Comparison of ENCODE assay signal across 8 cellular contexts in the genomic region with DNA sequence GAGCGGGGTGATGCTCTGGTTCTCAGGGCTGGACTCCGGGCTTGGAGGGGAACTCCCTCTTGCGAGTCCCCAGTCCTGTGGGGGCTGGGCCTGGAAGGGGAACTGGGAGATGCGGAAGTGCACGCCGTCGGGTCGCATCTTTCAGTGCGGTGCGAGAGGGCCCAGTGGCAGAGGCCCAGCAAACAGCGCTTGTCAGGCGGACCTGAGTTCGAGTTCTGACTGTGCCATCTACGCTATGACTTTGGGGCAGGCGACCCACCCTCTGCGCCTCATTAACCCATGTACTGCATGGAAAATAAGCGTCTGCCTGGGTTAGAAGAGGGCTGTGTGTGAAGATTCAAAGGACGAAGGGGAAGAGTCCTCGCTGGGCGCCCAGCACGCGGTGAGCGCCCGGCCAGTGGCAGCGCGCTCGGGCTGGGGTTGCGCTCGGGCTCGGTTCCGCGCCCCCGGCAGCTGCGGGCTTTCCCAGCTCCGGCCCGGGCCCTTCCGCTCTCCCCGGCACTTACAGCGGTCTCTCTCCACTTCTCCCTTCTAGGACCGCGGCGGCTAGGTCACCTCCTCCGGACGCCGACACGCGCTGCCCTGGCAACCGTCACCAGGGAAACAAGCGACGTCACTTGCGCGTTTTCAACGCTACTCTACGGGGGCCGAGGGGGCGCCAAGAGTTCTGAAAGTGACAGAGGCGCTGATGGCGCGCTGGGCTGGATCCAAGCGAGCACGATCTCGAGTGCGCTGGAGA. TPM values are rescaled to one million over a fixed set of nuclear protein-coding genes. Genes with fewer than 3 reads are reported as not detected.
DNase-seq lines count a peak whose midpoint lies in the region; ATAC-seq and TF ChIP-seq lines count a peak whose summit lies in the region.

A gene with protein sequence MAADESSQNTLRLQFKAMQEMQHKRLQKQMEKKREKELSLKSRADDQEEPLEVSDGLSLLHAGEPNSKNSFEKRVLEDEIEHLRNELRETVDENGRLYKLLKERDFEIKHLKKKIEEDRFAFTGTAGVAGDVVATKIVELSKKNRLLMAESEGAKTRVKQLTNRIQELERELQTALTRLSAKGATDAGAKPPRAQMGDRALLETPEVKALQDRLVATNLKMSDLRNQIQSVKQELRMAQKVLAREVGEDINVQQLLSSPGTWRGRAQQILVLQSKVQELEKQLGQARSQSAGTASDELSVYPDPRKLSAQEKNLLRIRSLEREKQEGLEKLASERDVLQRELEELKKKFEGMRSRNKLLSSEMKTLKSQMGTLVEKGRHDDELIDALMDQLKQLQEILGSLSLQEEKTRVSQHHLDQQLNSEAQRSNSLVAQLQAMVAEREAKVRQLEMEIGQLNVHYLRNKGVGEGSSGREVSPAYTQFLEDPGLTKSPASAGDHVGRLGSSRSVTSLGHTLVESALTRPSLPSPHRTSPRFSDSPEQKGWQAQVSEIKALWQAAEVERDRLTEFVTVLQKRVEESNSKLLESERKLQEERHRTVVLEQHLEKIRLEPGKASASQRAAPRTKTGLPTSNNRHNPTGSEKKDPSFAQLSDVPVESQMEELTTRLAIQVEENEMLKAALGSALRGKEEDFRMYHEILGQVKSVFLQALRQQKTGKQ (minus strand): TSS at position 584 of the 739 bp plus-strand sequence. CDS start 14,908 bp downstream, outside the sequence.

- TF ChIP-seq CTCF in IMR-90 (conservative IDR thresholded peaks at IDR 0.05; ENCODE audit: low read depth, low read length) (no peak), RWPE2 (IDR thresholded peaks at IDR 0.05; ENCODE audit: poor library complexity, severe bottlenecking) (no peak), neural crest cell (conservative IDR thresholded peaks at IDR 0.05) (peak; percentile 13)

- BruUV-seq in IMR-90 (replicated peaks; lab: Mats Ljungman, UMichigan): no TSS peak

- TF ChIP-seq POLR2A in IMR-90 (IDR thresholded peaks at IDR 0.05; ENCODE audit: low read depth, low read length): no peak

- H3K36me3 ChIP-seq in IMR-90 (ENCODE audit: control insufficient read depth, insufficient read depth, low read length) (no peaks in the 10 kb centered on the region), RWPE2 (ENCODE audit: low read depth) (no peaks in the 10 kb centered on the region)

- dilution Hi-C loops in IMR-90 (cut with HindIII; ENCODE audit: low sequenced_read_pairs, unreplicated experiment): no loop called here

- H3K79me1 ChIP-seq in IMR-90 (ENCODE audit: low read depth in 1 of 2, low read length in 2 of 2): peaks cover 0 to 7% of the 10 kb centered on the region in 2 experiments; a peak in 2 of 4 replicates

- H3K14ac ChIP-seq in IMR-90 (replicated peaks; ENCODE audit: low read depth, low read length): peak within 1 kb of the TSS; percentile 48; the same call in 1 of the 2 replicates

- H2BK20ac ChIP-seq in IMR-90 (ENCODE audit: low read depth, low read length): peak within 1 kb of the TSS; percentile 3; the same call in 1 of the 2 replicates

- no peak within 1 kb of the TSS for H4K91ac ChIP-seq in IMR-90 (ENCODE audit: insufficient read depth, low read depth, low read length)

- in situ Hi-C loops in IMR-90 (cut with MboI; ENCODE audit: low sequenced_read_pairs): no loop called here

- intact Hi-C loops in IMR-90 (cut with micrococcal nuclease): no loop called here

- H4K8ac ChIP-seq in IMR-90 (ENCODE audit: low read depth in 2 of 2, low read length in 2 of 2): peak within 1 kb of the TSS; percentile 62 to 83

- peak within 1 kb of the TSS; percentile 2 for H2AK9ac ChIP-seq in IMR-90 (replicated peaks; ENCODE audit: low read depth, low read length, poor library complexity)

- WGBS in IMR-90 (ENCODE audit: extremely low coverage in 2 of 2, insufficient read length in 1 of 2), 2 experiments: 8% methylated on average over 42 of the region's 63 CpGs; no CpG with 5 or more reads in 1 of the 2 experiments

- peak within 1 kb of the TSS; percentile 68 for H3K9ac ChIP-seq in IMR-90 (ENCODE audit: low read depth, low read length)

- peak within 1 kb of the TSS; percentile 88 for H2AFZ ChIP-seq in IMR-90 (replicated peaks; ENCODE audit: low read length, poor library complexity)

- ATAC-seq in GM21447 (IDR thresholded peaks at IDR 0.05; ENCODE audit: unreplicated experiment) (peak; percentile 96), IMR-90 (ENCODE audit: low read depth) (peak; percentile 98), RWPE2 (ENCODE audit: low read depth) (peak; percentile 85)
- peak; percentile 99 for ATAC-seq in stimulated activated naive CD8-positive, alpha-beta T cell treated with anti-CD3 and anti-CD28 coated beads, Interleukin-15, amount 100 ng/mL, for 72 hours

- peak within 1 kb of the TSS; percentile 81; the same call in 1 of the 2 replicates for H3K56ac ChIP-seq in IMR-90 (ENCODE audit: extremely low read depth, insufficient read depth, low read length)

- H3K27me3 ChIP-seq in IMR-90 (ENCODE audit: control insufficient read depth, insufficient read depth, low read length) (no peaks in the 10 kb centered on the region), RWPE2 (ENCODE audit: insufficient read depth, poor library complexity, severe bottlenecking) (no peaks in the 10 kb centered on the region)

- peak within 1 kb of the TSS; percentile 45; the same call in 1 of the 2 replicates for H3K23ac ChIP-seq in IMR-90 (ENCODE audit: low read depth, low read length)

- H3K18ac ChIP-seq in IMR-90 (ENCODE audit: low read depth, low read length): 0 out of 2 replicates have a peak within 1 kb of the TSS, but pooled peaks have one; percentile 8

- H2AK5ac ChIP-seq in IMR-90 (ENCODE audit: low read depth, low read length): no peak within 1 kb of the TSS

- H3K27ac Mint-ChIP-seq in neural crest cell (ENCODE audit: unreplicated experiment): peak within 1 kb of the TSS; percentile 94
- peak within 1 kb of the TSS; percentile 93 to 97 for H3K27ac Mint-ChIP-seq in stimulated activated naive CD8-positive, alpha-beta T cell treated with anti-CD3 and anti-CD28 coated beads, Interleukin-15, amount 100 ng/mL, for 72 hours

- no peak within 1 kb of the TSS for H3K27ac ChIP-seq in IMR-90 (ENCODE audit: insufficient read depth, low read length)
- no peak within 1 kb of the TSS for H3K27ac ChIP-seq in RWPE2 (ENCODE audit: poor library complexity, severe bottlenecking)

- no peaks in the 10 kb centered on the region for H4K20me1 ChIP-seq in IMR-90 (ENCODE audit: insufficient read depth, low read length)

- no peaks in the 10 kb centered on the region for H3K27me3 Mint-ChIP-seq in neural crest cell (ENCODE audit: low read depth)
- H3K27me3 Mint-ChIP-seq in stimulated activated naive CD8-positive, alpha-beta T cell treated with anti-CD3 and anti-CD28 coated beads, Interleukin-15, amount 100 ng/mL, for 72 hours: no peaks in the 10 kb centered on the region

- DNase-seq in DMS114 treated with DMSO at 0.1 percent for 48 hours (lab: John Stamatoyannopoulos, UW; ENCODE audit: unreplicated experiment) (peak; percentile 81), IMR-90 (peak; percentile 84), RWPE2 (ENCODE audit: low spot score) (peak; percentile 82), foreskin melanocyte (peak; percentile 90), neural crest cell (ENCODE audit: low read depth, low spot score) (peak; percentile 92)
- DNase-seq in activated effector memory CD4-positive, alpha-beta T cell treated with anti-CD3 and anti-CD28 coated beads, Interleukin-2, amount 50 U/mL, for 16 hours: peak; percentile 93
- peak; percentile 89 to 95 for DNase-seq in stimulated activated naive CD8-positive, alpha-beta T cell treated with anti-CD3 and anti-CD28 coated beads, Interleukin-15, amount 100 ng/mL, for 72 hours

- no peak for TF ChIP-seq RAD21 in IMR-90 (IDR thresholded peaks at IDR 0.05; ENCODE audit: low read length)

- peak within 1 kb of the TSS; percentile 43; the same call in 1 of the 2 replicates for H3K4ac ChIP-seq in IMR-90 (ENCODE audit: low read depth, low read length)

- peaks cover 17% of the 10 kb centered on the region for H3K4me1 Mint-ChIP-seq in neural crest cell
- peaks cover 19% of the 10 kb centered on the region for H3K4me1 Mint-ChIP-seq in stimulated activated naive CD8-positive, alpha-beta T cell treated with anti-CD3 and anti-CD28 coated beads, Interleukin-15, amount 100 ng/mL, for 72 hours

- no peaks in the 10 kb centered on the region for H3K36me3 Mint-ChIP-seq in neural crest cell (ENCODE audit: low read depth)

- peak within 1 kb of the TSS; percentile 22 for H2BK5ac ChIP-seq in IMR-90 (ENCODE audit: low read depth, low read length, poor library complexity, severe bottlenecking)

- H2BK15ac ChIP-seq in IMR-90 (ENCODE audit: low read depth, low read length): no peak within 1 kb of the TSS; the same call in 2 of the 3 replicates

- peak within 1 kb of the TSS; percentile 89 for H3K4me3 Mint-ChIP-seq in neural crest cell
- H3K4me3 Mint-ChIP-seq in stimulated activated naive CD8-positive, alpha-beta T cell treated with anti-CD3 and anti-CD28 coated beads, Interleukin-15, amount 100 ng/mL, for 72 hours: peak within 1 kb of the TSS; percentile 86 to 92

- H3K9me3 ChIP-seq in IMR-90 (ENCODE audit: control insufficient read depth, insufficient read depth, low read length): no peaks in the 10 kb centered on the region
- H3K9me3 ChIP-seq in RWPE2 (ENCODE audit: severe bottlenecking): no peaks in the 10 kb centered on the region

- H3K4me1 ChIP-seq in IMR-90 (ENCODE audit: control insufficient read depth, insufficient read depth, low read length): peaks cover 3% of the 10 kb centered on the region; the same call in 1 of the 2 replicates
- H3K4me1 ChIP-seq in RWPE2 (ENCODE audit: insufficient read depth, poor library complexity, severe bottlenecking): no peaks in the 10 kb centered on the region

- H3K9me3 Mint-ChIP-seq in neural crest cell: peaks cover 3% of the 10 kb centered on the region
- H3K9me3 Mint-ChIP-seq in stimulated activated naive CD8-positive, alpha-beta T cell treated with anti-CD3 and anti-CD28 coated beads, Interleukin-15, amount 100 ng/mL, for 72 hours: peaks cover 0 to 5% of the 10 kb centered on the region in 2 donors

- H2BK120ac ChIP-seq in IMR-90 (ENCODE audit: low read depth, low read length): peak within 1 kb of the TSS; percentile 39; the same call in 1 of the 2 replicates

- peak within 1 kb of the TSS; percentile 46 for H3K4me3 ChIP-seq in IMR-90 (ENCODE audit: insufficient read depth, low read depth, low read length)
- peak within 1 kb of the TSS; percentile 32 for H3K4me3 ChIP-seq in RWPE2 (ENCODE audit: severe bottlenecking)

- POLR2A ChIA-PET in IMR-90 (lab: Charles Lee; ENCODE audit: unreplicated experiment): no interaction called here

- H4K5ac ChIP-seq in IMR-90 (ENCODE audit: low read depth, low read length): no peak within 1 kb of the TSS

- peak within 1 kb of the TSS; percentile 73 for H3K4me2 ChIP-seq in IMR-90 (ENCODE audit: low read depth, low read length)

- H3K9me1 ChIP-seq in IMR-90 (ENCODE audit: insufficient read depth, low read length): 0 out of 2 replicates have a peak, but pooled peaks cover 3% of the 10 kb centered on the region

- CTCF ChIA-PET in IMR-90 (lab: Yijun Ruan, JAX): no interaction called here

RNA-seq across cellular contexts. Expression of the gene that starts here (rescaled TPM):
- 0.18 and 0.28 TPM in 2 replicates for total RNA-seq in IMR-90 (2012; rRNA removed)
- 0.19 TPM in 2 replicates for polyA plus RNA-seq in IMR-90 (2012; rRNA removed)
- polyA plus RNA-seq in IMR-90 (2012; cell fraction: cytosol; rRNA removed): 0.10 TPM in 1 of 2 replicates, not detected in the other
- 0.17 and 0.45 TPM in 2 replicates for polyA plus RNA-seq in IMR-90 (2012; cell fraction: nucleus; rRNA removed; ENCODE audit: low replicate concordance)
- 1.5 and 2.0 TPM in 2 replicates for total RNA-seq in neural crest cell

Comparison
In these comparisons a context has a peak if more than half of its experiments do, and no peak if none do; other contexts are left out.
1. Peak in DNase-seq, ATAC-seq, H3K4me3 ChIP-seq, H3K9ac ChIP-seq and H3K4me2 ChIP-seq in IMR-90; RNA of the gene not detected or under 1 TPM.